Comparison of ENCODE assay signal across 28 cellular contexts in the genomic region with DNA sequence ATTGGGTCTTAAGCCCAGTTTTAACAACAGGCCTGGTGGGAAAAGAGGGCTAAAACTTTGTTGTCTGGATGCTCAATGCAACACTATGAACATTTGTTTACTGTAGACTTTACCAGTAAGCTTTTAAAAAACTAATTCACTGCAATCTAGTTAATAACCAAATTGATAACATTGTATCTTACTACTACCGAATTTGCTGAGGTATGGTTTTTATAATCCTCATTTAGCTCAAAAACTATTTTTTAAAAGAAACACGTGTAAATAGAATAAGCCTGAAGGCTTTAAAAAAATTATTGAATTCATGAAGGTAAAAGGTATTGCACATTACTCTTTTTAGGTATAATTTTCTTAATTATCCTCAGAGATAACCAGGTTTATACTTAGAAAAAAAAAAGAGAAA.
"Had no signal": no experiment of that assay in that cellular context is flagged by ENCODE, and none has a peak within 500 bp of the region (broad histone marks: within the 10 kb centered on the region; RNA-seq: fewer than 3 reads in every experiment).

No MANE protein-coding gene starts in this region.

- H3K36me3 ChIP-seq: colonic mucosa, esophagus muscularis mucosa, esophagus squamous epithelium, gastrocnemius medialis, gastroesophageal sphincter, heart left ventricle, heart right ventricle had no signal

- H3K9me3 ChIP-seq: colonic mucosa, gastrocnemius medialis had no signal

- H3K27ac ChIP-seq: colonic mucosa, coronary artery, dorsolateral prefrontal cortex, epithelial cell of prostate, esophagus muscularis mucosa, esophagus squamous epithelium, foreskin keratinocyte, gastrocnemius medialis, gastroesophageal sphincter, heart left ventricle, heart right ventricle, hepatocyte had no signal

- H3K27me3 ChIP-seq: colonic mucosa, dorsolateral prefrontal cortex, esophagus muscularis mucosa, esophagus squamous epithelium, foreskin keratinocyte, gastrocnemius medialis, gastroesophageal sphincter, heart left ventricle, heart right ventricle, hepatocyte had no signal

- H3K4me2 ChIP-seq: hepatocyte had no signal

- DNase-seq: colonic mucosa; cortex of kidney; dermis blood vessel endothelial cell; dorsolateral prefrontal cortex; effector CD4-positive, alpha-beta T cell; effector CD8-positive, alpha-beta T cell; effector memory CD4-positive, alpha-beta T cell; effector memory CD8-positive, alpha-beta T cell; endodermal cell; erythroblast; esophagus squamous epithelium; foreskin fibroblast; foreskin keratinocyte; foreskin melanocyte; gastrocnemius medialis; glutamatergic neuron; head of caudate nucleus; heart left ventricle; heart right ventricle had no signal

- H3K4me3 ChIP-seq: colonic mucosa, coronary artery, dorsolateral prefrontal cortex, esophagus muscularis mucosa, esophagus squamous epithelium, gastrocnemius medialis, gastroesophageal sphincter, heart left ventricle, heart right ventricle, hepatocyte had no signal

- FAIRE-seq: endometrium, endothelial cell of umbilical vein, frontal cortex had no signal

- H3K79me2 ChIP-seq: hepatocyte had no signal

- H3K4me1 ChIP-seq: colonic mucosa, esophagus muscularis mucosa, gastrocnemius medialis, gastroesophageal sphincter, heart left ventricle, heart right ventricle had no signal

- ATAC-seq: effector memory CD8-positive, alpha-beta T cell; esophagus mucosa; foreskin keratinocyte; gastrocnemius medialis; gastroesophageal sphincter; heart left ventricle; heart right ventricle had no signal

- H2AFZ ChIP-seq: hepatocyte had no signal
